1 cellular context compared by ENCODE assay signal in genomic region chr1:67404212-67404620, GRCh38.
TF ChIP-seq lines count a peak whose summit lies in the region.

No MANE protein-coding gene starts in this region.

TF ChIP-seq in IMR-90, 13 proteins besides CTCF, POLR2A, EP300 and RAD21:
- TF ChIP-seq NFE2L2 (IDR thresholded peaks at IDR 0.05; ENCODE audit: low read depth, low read length): no peak
- TF ChIP-seq BHLHE40 (IDR thresholded peaks at IDR 0.05; ENCODE audit: low read depth, low read length): no peak
- TF ChIP-seq MAFK (IDR thresholded peaks at IDR 0.05; ENCODE audit: low read depth, low read length): no peak
- TF ChIP-seq, protein P1, sequence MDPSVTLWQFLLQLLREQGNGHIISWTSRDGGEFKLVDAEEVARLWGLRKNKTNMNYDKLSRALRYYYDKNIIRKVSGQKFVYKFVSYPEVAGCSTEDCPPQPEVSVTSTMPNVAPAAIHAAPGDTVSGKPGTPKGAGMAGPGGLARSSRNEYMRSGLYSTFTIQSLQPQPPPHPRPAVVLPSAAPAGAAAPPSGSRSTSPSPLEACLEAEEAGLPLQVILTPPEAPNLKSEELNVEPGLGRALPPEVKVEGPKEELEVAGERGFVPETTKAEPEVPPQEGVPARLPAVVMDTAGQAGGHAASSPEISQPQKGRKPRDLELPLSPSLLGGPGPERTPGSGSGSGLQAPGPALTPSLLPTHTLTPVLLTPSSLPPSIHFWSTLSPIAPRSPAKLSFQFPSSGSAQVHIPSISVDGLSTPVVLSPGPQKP (IDR thresholded peaks at IDR 0.05; ENCODE audit: borderline replicate concordance, low read depth, low read length): no peak
- TF ChIP-seq RCOR1 (IDR thresholded peaks at IDR 0.05; ENCODE audit: insufficient replicate concordance, low read length): no peak
- TF ChIP-seq, protein P2, sequence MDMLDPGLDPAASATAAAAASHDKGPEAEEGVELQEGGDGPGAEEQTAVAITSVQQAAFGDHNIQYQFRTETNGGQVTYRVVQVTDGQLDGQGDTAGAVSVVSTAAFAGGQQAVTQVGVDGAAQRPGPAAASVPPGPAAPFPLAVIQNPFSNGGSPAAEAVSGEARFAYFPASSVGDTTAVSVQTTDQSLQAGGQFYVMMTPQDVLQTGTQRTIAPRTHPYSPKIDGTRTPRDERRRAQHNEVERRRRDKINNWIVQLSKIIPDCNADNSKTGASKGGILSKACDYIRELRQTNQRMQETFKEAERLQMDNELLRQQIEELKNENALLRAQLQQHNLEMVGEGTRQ (IDR thresholded peaks at IDR 0.05; ENCODE audit: low read depth, low read length): no peak
- TF ChIP-seq FOS (IDR thresholded peaks at IDR 0.05; ENCODE audit: low read depth, low read length): no peak
- TF ChIP-seq CEBPB (IDR thresholded peaks at IDR 0.05; ENCODE audit: low read depth, low read length): no peak
- TF ChIP-seq CHD1 (IDR thresholded peaks at IDR 0.05; ENCODE audit: low read depth, low read length): no peak
- TF ChIP-seq RFX5 (IDR thresholded peaks at IDR 0.05; ENCODE audit: low read depth, low read length): no peak
- TF ChIP-seq SMC3 (IDR thresholded peaks at IDR 0.05; ENCODE audit: low read depth, low read length): no peak
- no peak for TF ChIP-seq MXI1 (IDR thresholded peaks at IDR 0.05; ENCODE audit: borderline replicate concordance, low read depth, low read length)
- TF ChIP-seq MAZ (IDR thresholded peaks at IDR 0.05; ENCODE audit: borderline replicate concordance, low read depth, low read length): no peak
TF ChIP-seq in IMR-90: peak in this region for 0.
